ENCODE assay signal across 24 cellular contexts in the genomic region with DNA sequence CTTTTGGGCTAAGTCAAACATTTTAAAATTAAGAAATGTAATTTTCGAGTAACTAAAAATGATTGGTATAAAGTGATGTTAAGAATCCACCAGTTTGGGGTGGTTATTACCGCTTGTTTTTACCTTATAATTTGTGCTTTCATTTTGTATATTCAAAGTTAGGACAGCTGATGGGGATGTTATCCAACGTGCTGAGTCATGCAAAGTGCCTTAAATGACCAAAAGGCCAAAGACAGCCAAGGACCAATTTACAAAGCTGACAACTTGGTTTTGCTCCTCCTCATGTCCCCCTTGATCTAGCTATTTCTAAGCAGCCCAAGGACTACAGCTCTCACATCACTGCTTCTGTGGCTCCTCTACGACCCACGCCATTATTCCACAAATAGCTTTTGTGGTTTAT.
"Had no signal": no experiment of that assay in that cellular context is flagged by ENCODE, and none has a peak within 500 bp of the region (broad histone marks: within the 10 kb centered on the region; RNA-seq: fewer than 3 reads in every experiment).

No MANE protein-coding gene starts in this region.

- H3K4me3 ChIP-seq: cardiac muscle cell, PC-9, SK-N-MC had no signal

- H2AFZ ChIP-seq: PC-9 had no signal

- H3K4me2 ChIP-seq: PC-9 had no signal

- FAIRE-seq: TTC549 had no signal

- H3K27me3 ChIP-seq: brain microvascular endothelial cell, cardiac muscle cell had no signal

- DNase-seq: activated CD4-positive, alpha-beta memory T cell treated with anti-CD3 and anti-CD28 coated beads for 36 hours; activated CD4-positive, alpha-beta T cell treated with anti-CD3 and anti-CD28 coated beads, Interleukin-2, amount 10 ng/mL, durations not matched to agents 7 days and 5 days; activated CD4-positive, CD25-positive, alpha-beta regulatory T cell; activated CD8-positive, alpha-beta memory T cell treated with anti-CD3 and anti-CD28 coated beads for 24 hours; activated gamma-delta T cell; activated naive CD4-positive, alpha-beta T cell treated with anti-CD3 and anti-CD28 coated beads for 36 hours; activated T-cell treated with anti-CD3 and anti-CD28 coated beads, Interleukin-2, amount 50 U/mL, for 4 hours; amygdala; brain microvascular endothelial cell; MM.1S; NCI-H1105; NCI-H1436; NCI-H1694 treated with DMSO at 0.1 percent for 48 hours; NCI-H2029 treated with DMSO at 0.1 percent for 48 hours; NCI-H524; PC-9; SIG-M5; T-cell; T-helper 2 cell; T1000 had no signal

- H3K27ac ChIP-seq: brain microvascular endothelial cell, cardiac muscle cell, PC-9, SK-N-MC, VCaP had no signal

- ATAC-seq: activated T-cell treated with anti-CD3 and anti-CD28 coated beads, Interleukin-2, amount 50 U/mL, for 4 hours; T-cell had no signal

- H3K36me3 ChIP-seq: brain microvascular endothelial cell, cardiac muscle cell had no signal
